In the genomic region with DNA sequence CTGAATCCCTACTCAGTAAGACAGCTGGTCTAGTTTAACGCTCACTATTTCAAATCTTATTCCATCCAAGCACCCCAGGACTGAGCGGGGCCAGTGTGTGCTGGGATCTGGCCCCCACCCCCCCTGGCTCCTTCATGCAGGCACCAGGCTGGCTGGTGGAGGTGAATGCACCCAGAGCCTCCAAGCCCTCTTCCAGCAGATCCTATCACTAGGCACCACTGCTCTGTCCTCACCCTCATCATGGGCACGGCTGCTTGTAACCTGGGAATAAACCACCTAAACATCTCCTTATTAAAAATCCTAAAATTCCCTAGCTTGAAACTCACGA, we compare ENCODE assay signal across 18 cellular contexts.
DNase-seq lines count a peak whose midpoint lies in the region; ATAC-seq and TF ChIP-seq lines count a peak whose summit lies in the region.
"Had no signal": no experiment of that assay in that cellular context is flagged by ENCODE, and none has a peak within 500 bp of the region (broad histone marks: within the 10 kb centered on the region; RNA-seq: fewer than 3 reads in every experiment).

No MANE protein-coding gene starts in this region.

- H3K27me3 ChIP-seq in BLaER1 treated with 17β-estradiol and CSF1 and Interleukin-3, amounts not matched to agents 10 nM and 100 nM, result no peaks in the 10 kb centered on the region
- no peaks in the 10 kb centered on the region for H3K27me3 ChIP-seq in PC-9 (ENCODE audit: insufficient read depth, low read depth)
- H3K27me3 ChIP-seq in naive thymus-derived CD4-positive, alpha-beta T cell (ENCODE audit: control insufficient read depth in 2 of 2, insufficient read depth in 2 of 2, low read length in 2 of 2), result no peaks in the 10 kb centered on the region
- no peaks in the 10 kb centered on the region for H3K27me3 ChIP-seq in body of pancreas

- peak overlapping the region; percentile 34 for H3K27ac Mint-ChIP-seq in activated CD4-positive, alpha-beta T cell treated with anti-CD3 and anti-CD28 coated beads, Interleukin-2, amount 10 ng/mL, durations not matched to agents 24 days and 14 days
- peak overlapping the region; percentile 40 to 84 (median 57) for H3K27ac Mint-ChIP-seq in naive thymus-derived CD4-positive, alpha-beta T cell

- WGBS in body of pancreas, 2 donors, result 59 to 73% methylated on average over 2 to 4 of the region's 4 CpGs

- H3K27ac ChIP-seq in BLaER1 treated with 17β-estradiol and CSF1 and Interleukin-3, amounts not matched to agents 10 nM and 100 nM, result no peak overlapping the region
- no peak overlapping the region for H3K27ac ChIP-seq in PC-9
- H3K27ac ChIP-seq in naive thymus-derived CD4-positive, alpha-beta T cell (ENCODE audit: low read depth, low read length), result no peak overlapping the region
- H3K27ac ChIP-seq in body of pancreas, result no peak overlapping the region
- H3K27ac ChIP-seq: 22Rv1 had no signal

- H3K9me3 ChIP-seq in BLaER1 treated with 17β-estradiol and CSF1 and Interleukin-3, amounts not matched to agents 10 nM and 100 nM (replicated peaks in 1 of 11), result peaks cover 0 to 12% (median 6%) of the 10 kb centered on the region in 11 experiments; a peak in 14 of 22 replicates
- H3K9me3 ChIP-seq in PC-9 (ENCODE audit: insufficient read depth, low read depth), result no peaks in the 10 kb centered on the region; the same call in 1 of the 2 replicates
- H3K9me3 ChIP-seq in naive thymus-derived CD4-positive, alpha-beta T cell (ENCODE audit: control insufficient read depth in 2 of 3, low read length in 3 of 3), result peaks cover 0 to 3% (median 0%) of the 10 kb centered on the region in 3 experiments
- no peaks in the 10 kb centered on the region for H3K9me3 ChIP-seq in body of pancreas

- H3K36me3 Mint-ChIP-seq in activated CD4-positive, alpha-beta T cell treated with anti-CD3 and anti-CD28 coated beads, Interleukin-2, amount 10 ng/mL, durations not matched to agents 24 days and 14 days (ENCODE audit: low read depth), result peaks cover 2% of the 10 kb centered on the region
- H3K36me3 Mint-ChIP-seq in naive thymus-derived CD4-positive, alpha-beta T cell, result peaks cover 0 to 16% (median 0%) of the 10 kb centered on the region in 5 donors
- H3K36me3 Mint-ChIP-seq: CD8-positive, alpha-beta T cell had no signal

- no peak overlapping the region for H3K4me3 Mint-ChIP-seq in activated CD4-positive, alpha-beta T cell treated with anti-CD3 and anti-CD28 coated beads, Interleukin-2, amount 10 ng/mL, durations not matched to agents 24 days and 14 days
- H3K4me3 Mint-ChIP-seq in naive thymus-derived CD4-positive, alpha-beta T cell, result peak overlapping the region in 3 of 10 donors; percentile 19 to 32 (median 27)
- H3K4me3 Mint-ChIP-seq: CD8-positive, alpha-beta T cell had no signal

- CTCF ChIA-PET in PC-9 (lab: Charles Lee), result no interaction called here
- CTCF ChIA-PET in naive thymus-derived CD4-positive, alpha-beta T cell (lab: Charles Lee), result interaction anchor here (0.6 kb wide), 1 partner anchor 66 kb away, joined by 4 read pairs; no protein-coding TSS in a partner anchor

- no peak for TF ChIP-seq CTCF in PC-9 (conservative IDR thresholded peaks at IDR 0.05)
- TF ChIP-seq CTCF in body of pancreas (IDR thresholded peaks at IDR 0.05), result no peak

- intact Hi-C loops in activated CD4-positive, alpha-beta T cell treated with anti-CD3 and anti-CD28 coated beads, Interleukin-2, amount 10 ng/mL, durations not matched to agents 24 days and 14 days (cut with micrococcal nuclease), result no loop called here
- intact Hi-C loops in PC-9 (cut with micrococcal nuclease; ENCODE audit: unreplicated experiment) (no loop called here), body of pancreas (cut with DNase I) (no loop called here)
- intact Hi-C loops in naive thymus-derived CD4-positive, alpha-beta T cell (cut with micrococcal nuclease), result no loop called here

- POLR2A ChIA-PET in PC-9 (lab: Charles Lee; ENCODE audit: unreplicated experiment), result interaction anchor here (0.9 kb wide), 1 partner anchor 44 kb away, joined by 4 read pairs; no protein-coding TSS in a partner anchor
- POLR2A ChIA-PET in naive thymus-derived CD4-positive, alpha-beta T cell (lab: Charles Lee), result interaction anchor here (1.5 to 2.0 kb wide), 3 partner anchors 10 to 148 kb away, joined by 4 to 12 read pairs (median 6); no protein-coding TSS in a partner anchor

- peak overlapping the region in 9 of 11 experiments; percentile 11 to 55 (median 23); a peak in 12 of 22 replicates for H3K4me2 ChIP-seq in BLaER1 treated with 17β-estradiol and CSF1 and Interleukin-3, amounts not matched to agents 10 nM and 100 nM
- H3K4me2 ChIP-seq in PC-9, result 0 out of 2 replicates have a peak overlapping the region, but pooled peaks have one; percentile 4

- H3K9me3 Mint-ChIP-seq in activated CD4-positive, alpha-beta T cell treated with anti-CD3 and anti-CD28 coated beads, Interleukin-2, amount 10 ng/mL, durations not matched to agents 24 days and 14 days, result peaks cover 4% of the 10 kb centered on the region
- peaks cover 0 to 8% (median 0%) of the 10 kb centered on the region in 11 donors for H3K9me3 Mint-ChIP-seq in naive thymus-derived CD4-positive, alpha-beta T cell
- H3K9me3 Mint-ChIP-seq: CD8-positive, alpha-beta T cell had no signal

- no peaks in the 10 kb centered on the region for H3K79me2 ChIP-seq in PC-9 (ENCODE audit: low read depth)

- no peak overlapping the region for H3K4me3 ChIP-seq in BLaER1 treated with 17β-estradiol and CSF1 and Interleukin-3, amounts not matched to agents 10 nM and 100 nM
- H3K4me3 ChIP-seq in PC-9 (no peak overlapping the region), body of pancreas (no peak overlapping the region)
- H3K4me3 ChIP-seq in naive thymus-derived CD4-positive, alpha-beta T cell (ENCODE audit: low read length), result no peak overlapping the region

- BruUV-seq in PC-9 (replicated peaks; lab: Mats Ljungman, UMichigan), result no TSS peak

- no peak overlapping the region for H3K9ac ChIP-seq in BLaER1 treated with 17β-estradiol and CSF1 and Interleukin-3, amounts not matched to agents 10 nM and 100 nM

- no peaks in the 10 kb centered on the region for H3K27me3 Mint-ChIP-seq in activated CD4-positive, alpha-beta T cell treated with anti-CD3 and anti-CD28 coated beads, Interleukin-2, amount 10 ng/mL, durations not matched to agents 24 days and 14 days
- no peaks in the 10 kb centered on the region for H3K27me3 Mint-ChIP-seq in naive thymus-derived CD4-positive, alpha-beta T cell

- H4K20me1 ChIP-seq in BLaER1 treated with 17β-estradiol and CSF1 and Interleukin-3, amounts not matched to agents 10 nM and 100 nM, result no peaks in the 10 kb centered on the region
- H4K20me1 ChIP-seq in PC-9 (ENCODE audit: insufficient read depth), result no peaks in the 10 kb centered on the region

- peaks cover 59% of the 10 kb centered on the region for H3K4me1 Mint-ChIP-seq in activated CD4-positive, alpha-beta T cell treated with anti-CD3 and anti-CD28 coated beads, Interleukin-2, amount 10 ng/mL, durations not matched to agents 24 days and 14 days
- peaks cover 26 to 75% (median 67%) of the 10 kb centered on the region in 7 donors for H3K4me1 Mint-ChIP-seq in naive thymus-derived CD4-positive, alpha-beta T cell

- no peak for DNase-seq in activated CD4-positive, alpha-beta T cell treated with anti-CD3 and anti-CD28 coated beads, Interleukin-2, amount 10 ng/mL, durations not matched to agents 24 days and 14 days
- DNase-seq in activated CD4-positive, alpha-beta T cell treated with anti-CD3 and anti-CD28 coated beads for 48 hours, result no peak
- DNase-seq in PC-9, result no peak
- no peak for DNase-seq in naive thymus-derived CD4-positive, alpha-beta T cell
- no peak for DNase-seq in body of pancreas
- DNase-seq in NCI-H526 treated with DMSO at 0.1 percent for 48 hours (lab: John Stamatoyannopoulos, UW), result no peak
- DNase-seq: CD8-positive, alpha-beta T cell; KBM-7; NCI-H1105; NCI-H2081; NCI-H446 treated with DMSO at 0.1 percent for 48 hours; NCI-H774; OCI-M1; RPMI8226; SHP77 treated with DMSO at 0.1 percent for 48 hours had no signal

- no peak for ATAC-seq in naive thymus-derived CD4-positive, alpha-beta T cell
- ATAC-seq in HG03520 (IDR thresholded peaks at IDR 0.05; ENCODE audit: unreplicated experiment) (no peak), body of pancreas (no peak)
- ATAC-seq: CD8-positive, alpha-beta T cell had no signal

- H3K9me2 ChIP-seq in PC-9 (ENCODE audit: insufficient read depth), result no peaks in the 10 kb centered on the region

- peaks cover 23% of the 10 kb centered on the region; the same call in 1 of the 2 replicates for H3F3A ChIP-seq in PC-9 (ENCODE audit: insufficient read depth, low read depth)

- TF ChIP-seq POLR2A in body of pancreas (IDR thresholded peaks at IDR 0.05), result no peak

- H3K36me3 ChIP-seq in BLaER1 treated with 17β-estradiol and CSF1 and Interleukin-3, amounts not matched to agents 10 nM and 100 nM, result no peaks in the 10 kb centered on the region
- H3K36me3 ChIP-seq in PC-9 (ENCODE audit: low read depth) (no peaks in the 10 kb centered on the region), body of pancreas (replicated peaks in 1 of 2; ENCODE audit: insufficient read depth in 1 of 2, low read depth in 2 of 2) (no peaks in the 10 kb centered on the region)
- H3K36me3 ChIP-seq in naive thymus-derived CD4-positive, alpha-beta T cell (ENCODE audit: control insufficient read depth in 2 of 3, insufficient read depth in 3 of 3, low read length in 3 of 3), result no peaks in the 10 kb centered on the region

- peaks cover 15 to 65% (median 36%) of the 10 kb centered on the region in 10 experiments for H3K4me1 ChIP-seq in BLaER1 treated with 17β-estradiol and CSF1 and Interleukin-3, amounts not matched to agents 10 nM and 100 nM
- H3K4me1 ChIP-seq in PC-9 (replicated peaks; ENCODE audit: insufficient read depth) (peaks cover 43% of the 10 kb centered on the region), body of pancreas (no peaks in the 10 kb centered on the region)
- peaks cover 4 to 46% of the 10 kb centered on the region in 2 donors for H3K4me1 ChIP-seq in naive thymus-derived CD4-positive, alpha-beta T cell (ENCODE audit: control insufficient read depth in 2 of 2, insufficient read depth in 2 of 2, low read length in 2 of 2)

- no peak overlapping the region for H2AFZ ChIP-seq in PC-9
